ENCODE assay signal across 9 cellular contexts in genomic region chrX:24498181-24498580, GRCh38. TPM values are rescaled to one million over a fixed set of nuclear protein-coding genes. Genes with fewer than 3 reads are reported as not detected.
DNase-seq lines count a peak whose midpoint lies in the region; ATAC-seq, FAIRE-seq and TF ChIP-seq lines count a peak whose summit lies in the region.
"Had no signal": no experiment of that assay in that cellular context is flagged by ENCODE, and none has a peak within 500 bp of the region (broad histone marks: within the 10 kb centered on the region; RNA-seq: fewer than 3 reads in every experiment).

No MANE protein-coding gene starts in this region.

- H3K4me3 Mint-ChIP-seq in CD8-positive, alpha-beta memory T cell: peak overlapping the region; percentile 38 to 76 (median 61)

- H3K4me1 ChIP-seq in CD8-positive, alpha-beta memory T cell (ENCODE audit: insufficient read depth, low read length): peaks cover 16% of the 10 kb centered on the region

- ATAC-seq in left lobe of liver (peak; percentile 83), HG02970 (IDR thresholded peaks at IDR 0.05; ENCODE audit: low FRiP score, unreplicated experiment) (no peak)

- H3K4me1 Mint-ChIP-seq in CD8-positive, alpha-beta memory T cell: peaks cover 29 to 46% (median 39%) of the 10 kb centered on the region in 3 donors

- FAIRE-seq in HTR-8/SVneo (lab: Jason Lieb, UNC): peak; percentile 72
- no peak for FAIRE-seq in urothelium cell line (lab: Jason Lieb, UNC)

- DNase-seq in CD8-positive, alpha-beta memory T cell: peak in 3 of 5 donors; percentile 3 to 57 (median 27)
- DNase-seq in HTR-8/SVneo (ENCODE audit: insufficient read length, low spot score): no peak
- peak; percentile 23 for DNase-seq in astrocyte of the spinal cord (ENCODE audit: low read depth, low spot score)
- DNase-seq in left lobe of liver (ENCODE audit: low spot score): peak; percentile 50
- no peak for DNase-seq in urothelium cell line (ENCODE audit: low spot score)
- DNase-seq in HuH-7 (ENCODE audit: low spot score): no peak
- no peak for DNase-seq in H7

- no peaks in the 10 kb centered on the region for H3K27me3 ChIP-seq in CD8-positive, alpha-beta memory T cell (ENCODE audit: insufficient read depth, low read length, poor library complexity, severe bottlenecking)
- H3K27me3 ChIP-seq in H7 (ENCODE audit: control insufficient read depth, insufficient read depth, low read length): no peaks in the 10 kb centered on the region

- peaks cover 4% of the 10 kb centered on the region for H3K36me3 ChIP-seq in CD8-positive, alpha-beta memory T cell (ENCODE audit: insufficient read depth, low read length)
- peaks cover 1% of the 10 kb centered on the region for H3K36me3 ChIP-seq in H7 (replicated peaks; ENCODE audit: control insufficient read depth, insufficient read depth, low read length)

- H3K9me3 ChIP-seq in CD8-positive, alpha-beta memory T cell (ENCODE audit: low read length): no peaks in the 10 kb centered on the region

- CTCF ChIA-PET in CD8-positive, alpha-beta memory T cell (lab: Charles Lee): interaction anchor here (0.7 to 5.6 kb wide), 13 partner anchors 9 to 128 kb away, joined by 3 to 104 read pairs (median 4); partner anchors contain the start of gene PDK3

- TF ChIP-seq CTCF in astrocyte of the spinal cord (IDR thresholded peaks at IDR 0.05; ENCODE audit: low read depth, low read length): peak; percentile 53

- peaks cover 0 to 2% of the 10 kb centered on the region in 2 donors for H3K27me3 Mint-ChIP-seq in CD8-positive, alpha-beta memory T cell

- H3K9me3 Mint-ChIP-seq in CD8-positive, alpha-beta memory T cell: no peaks in the 10 kb centered on the region

- H3K27ac Mint-ChIP-seq in CD8-positive, alpha-beta memory T cell: peak overlapping the region; percentile 64 to 96 (median 77)

- in situ Hi-C loops in astrocyte of the spinal cord (cut with HindIII; ENCODE audit: low sequenced_read_pairs): no loop called here

- no peak overlapping the region for H3K4me3 ChIP-seq in CD8-positive, alpha-beta memory T cell (ENCODE audit: low read length)
- H3K4me3 ChIP-seq in astrocyte of the spinal cord (ENCODE audit: low read depth, low read length) (no peak overlapping the region), H7 (ENCODE audit: insufficient read depth, low read depth, low read length) (no peak overlapping the region)

- POLR2A ChIA-PET in CD8-positive, alpha-beta memory T cell (lab: Charles Lee): interaction anchor here (0.9 to 1.3 kb wide), 2 partner anchors 33 to 34 kb away, joined by 4 to 9 read pairs; partner anchors contain the start of gene PDK3

- no peak overlapping the region for H3K27ac ChIP-seq in CD8-positive, alpha-beta memory T cell (ENCODE audit: low read depth, low read length)
- H3K27ac ChIP-seq: HL-60 had no signal

- H3K36me3 Mint-ChIP-seq in CD8-positive, alpha-beta memory T cell: peaks cover 0 to 33% (median 0%) of the 10 kb centered on the region in 3 donors

RNA-seq across cellular contexts. Expression of gene PDK3, which starts 33.1 kb away (rescaled TPM):
- total RNA-seq in CD8-positive, alpha-beta memory T cell: 10 to 100 TPM; 26.0 to 26.4 TPM
- 48.3 TPM for polyA plus RNA-seq in CD8-positive, alpha-beta memory T cell
- total RNA-seq in left lobe of liver: 12.6 TPM
- total RNA-seq in H7 (2014; rRNA removed; shearing (Covaris generic)): 29.3 and 43.6 TPM in 2 replicates

Comparison
In these comparisons a context has a peak if more than half of its experiments do, and no peak if none do; other contexts are left out.
1. DNase-seq: peak in CD8-positive, alpha-beta memory T cell (3 of 5), astrocyte of the spinal cord (single experiment) and left lobe of liver (single experiment); none in HTR-8/SVneo (single experiment), urothelium cell line (single experiment), HuH-7 (single experiment) and H7 (single experiment).